ENCODE assay signal across 3 cellular contexts in the genomic region with DNA sequence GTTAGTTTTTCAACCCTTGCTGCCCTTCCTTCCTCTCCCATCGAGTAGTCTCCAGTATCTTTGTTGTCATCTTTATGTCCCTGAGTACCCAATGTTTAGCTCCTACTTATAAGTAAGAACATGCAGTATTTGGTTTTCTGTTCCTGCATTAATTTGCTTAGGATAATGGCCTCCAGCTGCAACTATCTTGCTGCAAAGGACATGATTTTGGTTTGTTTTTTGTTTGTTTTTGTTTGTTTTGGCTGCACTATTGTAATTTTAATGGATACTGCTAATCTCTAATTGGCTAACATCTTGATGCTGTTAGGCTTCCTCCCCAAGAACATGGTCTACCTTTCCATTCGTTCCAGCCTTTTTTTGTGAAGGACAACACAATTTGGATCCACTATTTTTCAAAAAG.
TF ChIP-seq lines count a peak whose summit lies in the region.

No MANE protein-coding gene starts in this region.

TF ChIP-seq in SK-N-SH treated with all-trans-retinoic acid at 6 μM for 48 hours, 23 proteins besides CTCF, POLR2A, EP300 and RAD21:
- TF ChIP-seq TCF4 (CRISPR knock-in tag; IDR thresholded peaks at IDR 0.05; ENCODE audit: borderline replicate concordance) (peak; percentile 80), TOX (CRISPR knock-in tag; IDR thresholded peaks at IDR 0.05; ENCODE audit: borderline replicate concordance) (no peak), GLIS3 (CRISPR knock-in tag; IDR thresholded peaks at IDR 0.05) (no peak), ZNF565 (CRISPR knock-in tag; conservative IDR thresholded peaks at IDR 0.05; ENCODE audit: low read depth) (no peak), TSHZ2 (CRISPR knock-in tag; IDR thresholded peaks at IDR 0.05) (0 out of 2 replicates have a peak, but pooled peaks have one; percentile 71), ARNTL (CRISPR knock-in tag; IDR thresholded peaks at IDR 0.05; ENCODE audit: borderline replicate concordance, low read depth) (no peak), OSR1 (CRISPR knock-in tag; IDR thresholded peaks at IDR 0.05) (no peak), PPARA (CRISPR knock-in tag; IDR thresholded peaks at IDR 0.05; ENCODE audit: borderline replicate concordance) (no peak), BACH2 (CRISPR knock-in tag; IDR thresholded peaks at IDR 0.05; ENCODE audit: borderline replicate concordance) (no peak), CSDC2 (CRISPR knock-in tag; IDR thresholded peaks at IDR 0.05) (no peak), SNAI2 (CRISPR knock-in tag; IDR thresholded peaks at IDR 0.05) (peak; percentile 77; the same call in 1 of the 2 replicates), ZNF8 (CRISPR knock-in tag; IDR thresholded peaks at IDR 0.05) (no peak), ZNF70 (CRISPR knock-in tag; IDR thresholded peaks at IDR 0.05) (no peak)
- TF ChIP-seq, protein P1, sequence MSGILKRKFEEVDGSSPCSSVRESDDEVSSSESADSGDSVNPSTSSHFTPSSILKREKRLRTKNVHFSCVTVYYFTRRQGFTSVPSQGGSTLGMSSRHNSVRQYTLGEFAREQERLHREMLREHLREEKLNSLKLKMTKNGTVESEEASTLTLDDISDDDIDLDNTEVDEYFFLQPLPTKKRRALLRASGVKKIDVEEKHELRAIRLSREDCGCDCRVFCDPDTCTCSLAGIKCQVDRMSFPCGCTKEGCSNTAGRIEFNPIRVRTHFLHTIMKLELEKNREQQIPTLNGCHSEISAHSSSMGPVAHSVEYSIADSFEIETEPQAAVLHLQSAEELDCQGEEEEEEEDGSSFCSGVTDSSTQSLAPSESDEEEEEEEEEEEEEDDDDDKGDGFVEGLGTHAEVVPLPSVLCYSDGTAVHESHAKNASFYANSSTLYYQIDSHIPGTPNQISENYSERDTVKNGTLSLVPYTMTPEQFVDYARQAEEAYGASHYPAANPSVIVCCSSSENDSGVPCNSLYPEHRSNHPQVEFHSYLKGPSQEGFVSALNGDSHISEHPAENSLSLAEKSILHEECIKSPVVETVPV (CRISPR knock-in tag; IDR thresholded peaks at IDR 0.05) = peak; percentile 63; the same call in 1 of the 2 replicates

TF ChIP-seq in SK-N-SH, 30 proteins besides CTCF, POLR2A, EP300 and RAD21:
- TF ChIP-seq ZBTB33 (IDR thresholded peaks at IDR 0.05; ENCODE audit: borderline replicate concordance, low read depth) (no peak), TAF1 (IDR thresholded peaks at IDR 0.05; ENCODE audit: borderline replicate concordance, low read depth, low read length) (no peak), YY1 (IDR thresholded peaks at IDR 0.05; ENCODE audit: low read depth) (no peak), ELF1 (IDR thresholded peaks at IDR 0.05) (no peak), EZH2phosphoT487 (IDR thresholded peaks at IDR 0.05; ENCODE audit: borderline replicate concordance, low read depth) (no peak), TEAD4 (IDR thresholded peaks at IDR 0.05; ENCODE audit: borderline replicate concordance, insufficient read depth) (no peak), FOXJ3 (CRISPR knock-in tag; IDR thresholded peaks at IDR 0.05) (no peak), GATA2 (CRISPR knock-in tag; IDR thresholded peaks at IDR 0.05) (no peak), GABPA (IDR thresholded peaks at IDR 0.05; ENCODE audit: low read depth) (no peak)
- TF ChIP-seq, protein P2, sequence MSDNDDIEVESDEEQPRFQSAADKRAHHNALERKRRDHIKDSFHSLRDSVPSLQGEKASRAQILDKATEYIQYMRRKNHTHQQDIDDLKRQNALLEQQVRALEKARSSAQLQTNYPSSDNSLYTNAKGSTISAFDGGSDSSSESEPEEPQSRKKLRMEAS (IDR thresholded peaks at IDR 0.05; ENCODE audit: low read depth) = no peak
- TF ChIP-seq, protein P3, sequence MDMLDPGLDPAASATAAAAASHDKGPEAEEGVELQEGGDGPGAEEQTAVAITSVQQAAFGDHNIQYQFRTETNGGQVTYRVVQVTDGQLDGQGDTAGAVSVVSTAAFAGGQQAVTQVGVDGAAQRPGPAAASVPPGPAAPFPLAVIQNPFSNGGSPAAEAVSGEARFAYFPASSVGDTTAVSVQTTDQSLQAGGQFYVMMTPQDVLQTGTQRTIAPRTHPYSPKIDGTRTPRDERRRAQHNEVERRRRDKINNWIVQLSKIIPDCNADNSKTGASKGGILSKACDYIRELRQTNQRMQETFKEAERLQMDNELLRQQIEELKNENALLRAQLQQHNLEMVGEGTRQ (IDR thresholded peaks at IDR 0.05; ENCODE audit: borderline replicate concordance, low read depth, low read length) = no peak
- TF ChIP-seq, protein P4, sequence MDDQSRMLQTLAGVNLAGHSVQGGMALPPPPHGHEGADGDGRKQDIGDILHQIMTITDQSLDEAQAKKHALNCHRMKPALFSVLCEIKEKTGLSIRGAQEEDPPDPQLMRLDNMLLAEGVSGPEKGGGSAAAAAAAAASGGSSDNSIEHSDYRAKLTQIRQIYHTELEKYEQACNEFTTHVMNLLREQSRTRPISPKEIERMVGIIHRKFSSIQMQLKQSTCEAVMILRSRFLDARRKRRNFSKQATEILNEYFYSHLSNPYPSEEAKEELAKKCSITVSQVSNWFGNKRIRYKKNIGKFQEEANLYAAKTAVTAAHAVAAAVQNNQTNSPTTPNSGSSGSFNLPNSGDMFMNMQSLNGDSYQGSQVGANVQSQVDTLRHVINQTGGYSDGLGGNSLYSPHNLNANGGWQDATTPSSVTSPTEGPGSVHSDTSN (IDR thresholded peaks at IDR 0.05) = no peak
- TF ChIP-seq, protein P5, sequence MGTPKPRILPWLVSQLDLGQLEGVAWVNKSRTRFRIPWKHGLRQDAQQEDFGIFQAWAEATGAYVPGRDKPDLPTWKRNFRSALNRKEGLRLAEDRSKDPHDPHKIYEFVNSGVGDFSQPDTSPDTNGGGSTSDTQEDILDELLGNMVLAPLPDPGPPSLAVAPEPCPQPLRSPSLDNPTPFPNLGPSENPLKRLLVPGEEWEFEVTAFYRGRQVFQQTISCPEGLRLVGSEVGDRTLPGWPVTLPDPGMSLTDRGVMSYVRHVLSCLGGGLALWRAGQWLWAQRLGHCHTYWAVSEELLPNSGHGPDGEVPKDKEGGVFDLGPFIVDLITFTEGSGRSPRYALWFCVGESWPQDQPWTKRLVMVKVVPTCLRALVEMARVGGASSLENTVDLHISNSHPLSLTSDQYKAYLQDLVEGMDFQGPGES (IDR thresholded peaks at IDR 0.05; ENCODE audit: low read depth, low read length) = no peak

TF ChIP-seq in GM12878, 131 proteins besides CTCF, POLR2A, EP300 and RAD21:
- TF ChIP-seq BCL11A (IDR thresholded peaks at IDR 0.05; ENCODE audit: low read depth, low read length) = no peak
- TF ChIP-seq RB1 (IDR thresholded peaks at IDR 0.05; ENCODE audit: borderline replicate concordance) = no peak
- no peak for TF ChIP-seq CEBPB (IDR thresholded peaks at IDR 0.05; ENCODE audit: borderline replicate concordance in 1 of 2, low read depth in 2 of 2, low read length in 2 of 2)
- TF ChIP-seq KDM1A (IDR thresholded peaks at IDR 0.05; ENCODE audit: borderline replicate concordance) = no peak
- TF ChIP-seq PAX5 (IDR thresholded peaks at IDR 0.05; ENCODE audit: borderline replicate concordance, low read depth, low read length) = no peak
- TF ChIP-seq SUPT20H (IDR thresholded peaks at IDR 0.05; ENCODE audit: borderline replicate concordance, control insufficient read depth, low read depth, low read length) = no peak
- TF ChIP-seq, protein P6, sequence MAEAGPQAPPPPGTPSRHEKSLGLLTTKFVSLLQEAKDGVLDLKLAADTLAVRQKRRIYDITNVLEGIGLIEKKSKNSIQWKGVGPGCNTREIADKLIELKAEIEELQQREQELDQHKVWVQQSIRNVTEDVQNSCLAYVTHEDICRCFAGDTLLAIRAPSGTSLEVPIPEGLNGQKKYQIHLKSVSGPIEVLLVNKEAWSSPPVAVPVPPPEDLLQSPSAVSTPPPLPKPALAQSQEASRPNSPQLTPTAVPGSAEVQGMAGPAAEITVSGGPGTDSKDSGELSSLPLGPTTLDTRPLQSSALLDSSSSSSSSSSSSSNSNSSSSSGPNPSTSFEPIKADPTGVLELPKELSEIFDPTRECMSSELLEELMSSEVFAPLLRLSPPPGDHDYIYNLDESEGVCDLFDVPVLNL (IDR thresholded peaks at IDR 0.05; ENCODE audit: low read depth, low read length) = no peak
- TF ChIP-seq, protein P7, sequence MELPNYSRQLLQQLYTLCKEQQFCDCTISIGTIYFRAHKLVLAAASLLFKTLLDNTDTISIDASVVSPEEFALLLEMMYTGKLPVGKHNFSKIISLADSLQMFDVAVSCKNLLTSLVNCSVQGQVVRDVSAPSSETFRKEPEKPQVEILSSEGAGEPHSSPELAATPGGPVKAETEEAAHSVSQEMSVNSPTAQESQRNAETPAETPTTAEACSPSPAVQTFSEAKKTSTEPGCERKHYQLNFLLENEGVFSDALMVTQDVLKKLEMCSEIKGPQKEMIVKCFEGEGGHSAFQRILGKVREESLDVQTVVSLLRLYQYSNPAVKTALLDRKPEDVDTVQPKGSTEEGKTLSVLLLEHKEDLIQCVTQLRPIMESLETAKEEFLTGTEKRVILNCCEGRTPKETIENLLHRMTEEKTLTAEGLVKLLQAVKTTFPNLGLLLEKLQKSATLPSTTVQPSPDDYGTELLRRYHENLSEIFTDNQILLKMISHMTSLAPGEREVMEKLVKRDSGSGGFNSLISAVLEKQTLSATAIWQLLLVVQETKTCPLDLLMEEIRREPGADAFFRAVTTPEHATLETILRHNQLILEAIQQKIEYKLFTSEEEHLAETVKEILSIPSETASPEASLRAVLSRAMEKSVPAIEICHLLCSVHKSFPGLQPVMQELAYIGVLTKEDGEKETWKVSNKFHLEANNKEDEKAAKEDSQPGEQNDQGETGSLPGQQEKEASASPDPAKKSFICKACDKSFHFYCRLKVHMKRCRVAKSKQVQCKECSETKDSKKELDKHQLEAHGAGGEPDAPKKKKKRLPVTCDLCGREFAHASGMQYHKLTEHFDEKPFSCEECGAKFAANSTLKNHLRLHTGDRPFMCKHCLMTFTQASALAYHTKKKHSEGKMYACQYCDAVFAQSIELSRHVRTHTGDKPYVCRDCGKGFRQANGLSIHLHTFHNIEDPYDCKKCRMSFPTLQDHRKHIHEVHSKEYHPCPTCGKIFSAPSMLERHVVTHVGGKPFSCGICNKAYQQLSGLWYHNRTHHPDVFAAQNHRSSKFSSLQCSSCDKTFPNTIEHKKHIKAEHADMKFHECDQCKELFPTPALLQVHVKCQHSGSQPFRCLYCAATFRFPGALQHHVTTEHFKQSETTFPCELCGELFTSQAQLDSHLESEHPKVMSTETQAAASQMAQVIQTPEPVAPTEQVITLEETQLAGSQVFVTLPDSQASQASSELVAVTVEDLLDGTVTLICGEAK (IDR thresholded peaks at IDR 0.05; ENCODE audit: borderline replicate concordance) = no peak
- TF ChIP-seq, protein P8, sequence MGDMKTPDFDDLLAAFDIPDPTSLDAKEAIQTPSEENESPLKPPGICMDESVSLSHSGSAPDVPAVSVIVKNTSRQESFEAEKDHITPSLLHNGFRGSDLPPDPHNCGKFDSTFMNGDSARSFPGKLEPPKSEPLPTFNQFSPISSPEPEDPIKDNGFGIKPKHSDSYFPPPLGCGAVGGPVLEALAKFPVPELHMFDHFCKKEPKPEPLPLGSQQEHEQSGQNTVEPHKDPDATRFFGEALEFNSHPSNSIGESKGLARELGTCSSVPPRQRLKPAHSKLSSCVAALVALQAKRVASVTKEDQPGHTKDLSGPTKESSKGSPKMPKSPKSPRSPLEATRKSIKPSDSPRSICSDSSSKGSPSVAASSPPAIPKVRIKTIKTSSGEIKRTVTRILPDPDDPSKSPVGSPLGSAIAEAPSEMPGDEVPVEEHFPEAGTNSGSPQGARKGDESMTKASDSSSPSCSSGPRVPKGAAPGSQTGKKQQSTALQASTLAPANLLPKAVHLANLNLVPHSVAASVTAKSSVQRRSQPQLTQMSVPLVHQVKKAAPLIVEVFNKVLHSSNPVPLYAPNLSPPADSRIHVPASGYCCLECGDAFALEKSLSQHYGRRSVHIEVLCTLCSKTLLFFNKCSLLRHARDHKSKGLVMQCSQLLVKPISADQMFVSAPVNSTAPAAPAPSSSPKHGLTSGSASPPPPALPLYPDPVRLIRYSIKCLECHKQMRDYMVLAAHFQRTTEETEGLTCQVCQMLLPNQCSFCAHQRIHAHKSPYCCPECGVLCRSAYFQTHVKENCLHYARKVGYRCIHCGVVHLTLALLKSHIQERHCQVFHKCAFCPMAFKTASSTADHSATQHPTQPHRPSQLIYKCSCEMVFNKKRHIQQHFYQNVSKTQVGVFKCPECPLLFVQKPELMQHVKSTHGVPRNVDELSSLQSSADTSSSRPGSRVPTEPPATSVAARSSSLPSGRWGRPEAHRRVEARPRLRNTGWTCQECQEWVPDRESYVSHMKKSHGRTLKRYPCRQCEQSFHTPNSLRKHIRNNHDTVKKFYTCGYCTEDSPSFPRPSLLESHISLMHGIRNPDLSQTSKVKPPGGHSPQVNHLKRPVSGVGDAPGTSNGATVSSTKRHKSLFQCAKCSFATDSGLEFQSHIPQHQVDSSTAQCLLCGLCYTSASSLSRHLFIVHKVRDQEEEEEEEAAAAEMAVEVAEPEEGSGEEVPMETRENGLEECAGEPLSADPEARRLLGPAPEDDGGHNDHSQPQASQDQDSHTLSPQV (IDR thresholded peaks at IDR 0.05) = no peak
- no peak for TF ChIP-seq CHD4 (IDR thresholded peaks at IDR 0.05)
- TF ChIP-seq POLR2AphosphoS5 (IDR thresholded peaks at IDR 0.05; ENCODE audit: low read length) = no peak
- TF ChIP-seq IKZF2 (IDR thresholded peaks at IDR 0.05) = no peak
- TF ChIP-seq HDGF (IDR thresholded peaks at IDR 0.05) = no peak
- no peak for TF ChIP-seq TCF12 (IDR thresholded peaks at IDR 0.05; ENCODE audit: low read depth, low read length)
- TF ChIP-seq TCF3 (IDR thresholded peaks at IDR 0.05; ENCODE audit: borderline replicate concordance, insufficient read depth, low read depth, low read length) = no peak
- no peak for TF ChIP-seq JUND (IDR thresholded peaks at IDR 0.05; ENCODE audit: low read depth, low read length)
- TF ChIP-seq NR2F1 (conservative IDR thresholded peaks at IDR 0.05) = no peak
